Comparison of ENCODE assay signal across 14 cellular contexts in genomic region chr6:128152551-128152950, GRCh38.
DNase-seq lines count a peak whose midpoint lies in the region; ATAC-seq and TF ChIP-seq lines count a peak whose summit lies in the region.
"Had no signal": no experiment of that assay in that cellular context is flagged by ENCODE, and none has a peak within 500 bp of the region (broad histone marks: within the 10 kb centered on the region; RNA-seq: fewer than 3 reads in every experiment).

No MANE protein-coding gene starts in this region.

- H3K27ac ChIP-seq in smooth muscle cell (ENCODE audit: low read depth): peak overlapping the region; percentile 16

- no peaks in the 10 kb centered on the region for H3K27me3 ChIP-seq in smooth muscle cell (ENCODE audit: low read depth)

- H3K4me3 ChIP-seq in smooth muscle cell: no peak overlapping the region
- H3K4me3 ChIP-seq: GM23338, HAP-1 had no signal

- H2AFZ ChIP-seq in smooth muscle cell (ENCODE audit: low read depth): no peak overlapping the region
- H2AFZ ChIP-seq: GM23338 had no signal

- no peak for TF ChIP-seq CTCF in smooth muscle cell (IDR thresholded peaks at IDR 0.05; ENCODE audit: borderline replicate concordance, insufficient read depth, poor library complexity, severe bottlenecking)

- no peaks in the 10 kb centered on the region for H3K36me3 ChIP-seq in smooth muscle cell (ENCODE audit: low read depth)
- H3K36me3 ChIP-seq: HAP-1 had no signal

- H4K20me1 ChIP-seq in smooth muscle cell (ENCODE audit: low read depth): no peaks in the 10 kb centered on the region

- no peaks in the 10 kb centered on the region for H3K9me3 ChIP-seq in smooth muscle cell (replicated peaks; ENCODE audit: low read depth)
- H3K9me3 ChIP-seq: HAP-1 had no signal

- no peaks in the 10 kb centered on the region for H3F3A ChIP-seq in smooth muscle cell (ENCODE audit: low read depth)

- ATAC-seq in GM21825 (IDR thresholded peaks at IDR 0.05; ENCODE audit: unreplicated experiment): no peak
- ATAC-seq: GM23338 had no signal

- H3K79me2 ChIP-seq in smooth muscle cell (ENCODE audit: low read depth): no peaks in the 10 kb centered on the region

- DNase-seq in LHCN-M2 (ENCODE audit: low read depth) (peak; percentile 65), myocyte (ENCODE audit: low read depth) (peak; percentile 18), smooth muscle cell (lab: John Stamatoyannopoulos, UW; ENCODE audit: unreplicated experiment) (no peak)
- no peak for DNase-seq in stimulated activated naive CD4-positive, alpha-beta T cell (lab: John Stamatoyannopoulos, UW)
- no peak for DNase-seq in activated CD8-positive, alpha-beta memory T cell treated with anti-CD3 and anti-CD28 coated beads, Interleukin-2, amount 50 U/mL, for 4 hours
- DNase-seq: C1 segment of cervical spinal cord; CD4-positive, alpha-beta memory T cell; COR-L47; DMS153; DND-41; HFFc6 had no signal

- H3K9ac ChIP-seq in smooth muscle cell (ENCODE audit: low read depth): no peak overlapping the region

- WGBS in smooth muscle cell (ENCODE audit: low lambda C conversion rate): 51% methylated on average over 4 of the region's 4 CpGs

- H3K4me1 ChIP-seq in smooth muscle cell (ENCODE audit: low read depth): no peaks in the 10 kb centered on the region
- H3K4me1 ChIP-seq: HAP-1 had no signal

- peak overlapping the region; percentile 9 for H3K4me2 ChIP-seq in smooth muscle cell
- H3K4me2 ChIP-seq: GM23338 had no signal

Comparison
In these comparisons a context has a peak if more than half of its experiments do, and no peak if none do; other contexts are left out.
1. DNase-seq: peak in LHCN-M2 (single experiment) and myocyte (single experiment); none in smooth muscle cell (single experiment), stimulated activated naive CD4-positive, alpha-beta T cell (0 of 6) and activated CD8-positive, alpha-beta memory T cell treated with anti-CD3 and anti-CD28 coated beads, Interleukin-2, amount 50 U/mL, for 4 hours (single experiment).